Comparison of ENCODE assay signal across 8 cellular contexts in the genomic region with DNA sequence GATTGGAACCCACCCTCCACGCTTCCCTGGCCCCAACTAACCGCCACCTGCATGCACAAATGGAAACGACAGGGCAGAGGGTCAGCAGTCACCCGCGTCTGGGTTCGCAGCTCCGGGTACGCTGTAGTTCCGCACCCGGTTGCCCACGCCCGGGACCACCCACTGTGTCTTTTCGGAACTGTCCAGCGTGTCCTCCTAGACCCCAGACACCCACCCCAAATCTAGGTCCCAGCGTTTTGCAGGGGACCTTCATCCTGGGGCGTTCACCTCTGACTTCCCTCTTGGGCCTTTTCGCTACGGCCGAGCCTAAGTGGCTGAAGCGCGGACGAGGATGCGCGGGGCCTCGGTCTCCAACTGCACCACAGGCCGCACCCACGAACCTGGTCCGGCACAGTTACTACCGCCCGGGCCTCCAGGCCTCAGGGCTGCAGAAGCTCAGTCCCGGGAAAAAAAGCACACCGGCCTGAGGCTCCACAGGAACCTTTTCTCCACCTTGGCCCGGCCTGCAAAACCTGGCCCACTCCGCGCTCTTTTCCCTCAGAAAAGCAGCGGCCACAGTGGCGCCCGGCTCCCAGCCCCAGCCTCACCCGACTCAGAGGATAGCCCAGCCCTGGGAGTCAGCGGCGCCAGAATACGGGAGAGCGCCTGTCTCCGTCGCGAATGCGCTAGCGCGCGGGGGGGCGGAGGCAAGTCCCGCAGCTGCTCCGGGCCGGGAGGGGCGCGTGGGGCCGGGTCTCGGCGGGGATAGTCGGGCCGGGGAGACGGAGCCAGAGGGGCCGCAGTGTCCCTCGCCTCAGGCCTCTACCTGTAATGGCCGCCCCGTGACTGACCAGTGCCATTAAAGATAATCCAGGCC.
DNase-seq lines count a peak whose midpoint lies in the region; ATAC-seq and TF ChIP-seq lines count a peak whose summit lies in the region.

A gene (minus strand): TSS at position 633 of the 856 bp plus-strand sequence. CDS start 7,643 bp downstream, outside the sequence.

- H3K27ac ChIP-seq in skin epidermis = peak within 1 kb of the TSS; percentile 45 to 93 (median 84)
- no peak within 1 kb of the TSS for H3K27ac ChIP-seq in MM.1S (ENCODE audit: low read length)

- H3K79me2 ChIP-seq in MM.1S (ENCODE audit: low read length) = no peaks in the 10 kb centered on the region

- ATAC-seq in HG02623 (IDR thresholded peaks at IDR 0.05; ENCODE audit: unreplicated experiment) = peak; percentile 59

- no peak for TF ChIP-seq CTCF in GM10248 (IDR thresholded peaks at IDR 0.05; ENCODE audit: control extremely low read depth, extremely low read depth, low read depth, missing control alignments)
- TF ChIP-seq CTCF in MM.1S (IDR thresholded peaks at IDR 0.05; ENCODE audit: low read length) = no peak

- DNase-seq in GM10248 (ENCODE audit: extremely low spot score) = peak; percentile 82
- peak; percentile 86 for DNase-seq in NCI-H1694 treated with DMSO at 0.1 percent for 48 hours (lab: John Stamatoyannopoulos, UW)
- peak; percentile 90 for DNase-seq in UCSD-AML1 (lab: John Stamatoyannopoulos, UW; ENCODE audit: unreplicated experiment)
- DNase-seq in T47D (ENCODE audit: low read depth in 1 of 2, low spot score in 1 of 2) = peak; percentile 83 to 91
- peak; percentile 79 for DNase-seq in iPS-NIHi7 (ENCODE audit: extremely low spot score)
- DNase-seq in MM.1S = no peak

- no peaks in the 10 kb centered on the region for H3K9me2 ChIP-seq in MM.1S (replicated peaks; ENCODE audit: insufficient read depth, low read length)

- in situ Hi-C loops in T47D (cut with HindIII; ENCODE audit: low pct_unique_long_range_greater_than_20kb, low sequenced_read_pairs) = no loop called here

- no peaks in the 10 kb centered on the region for H3K9me3 ChIP-seq in MM.1S (replicated peaks; ENCODE audit: insufficient read depth, low read length)

- H3K27me3 ChIP-seq in MM.1S (replicated peaks; ENCODE audit: insufficient read depth, low read length) = no peaks in the 10 kb centered on the region

- no peak within 1 kb of the TSS for H3K4me2 ChIP-seq in MM.1S (ENCODE audit: low read depth, low read length)

- H2AFZ ChIP-seq in MM.1S (ENCODE audit: low read length) = no peak within 1 kb of the TSS

- H3K4me3 ChIP-seq in skin epidermis = peak within 1 kb of the TSS; percentile 60 to 81 (median 68)
- H3K4me3 ChIP-seq in MM.1S (ENCODE audit: low read length) = no peak within 1 kb of the TSS

- H3F3A ChIP-seq in MM.1S (ENCODE audit: insufficient read depth, low read length) = no peaks in the 10 kb centered on the region

- H3K36me3 ChIP-seq in MM.1S (replicated peaks; ENCODE audit: insufficient read depth, low read length) = no peaks in the 10 kb centered on the region

- H3K4me1 ChIP-seq in MM.1S (ENCODE audit: low read length) = no peaks in the 10 kb centered on the region

- POLR2A ChIA-PET in GM10248 (lab: Yijun Ruan, JAX) = no interaction called here

- no peak within 1 kb of the TSS for H3K9ac ChIP-seq in MM.1S (ENCODE audit: low read length)

- CTCF ChIA-PET in GM10248 (lab: Yijun Ruan, JAX) = no interaction called here

- H4K20me1 ChIP-seq in MM.1S (ENCODE audit: insufficient read depth, low read length) = no peaks in the 10 kb centered on the region
